17 cellular contexts compared by ENCODE assay signal in the genomic region with DNA sequence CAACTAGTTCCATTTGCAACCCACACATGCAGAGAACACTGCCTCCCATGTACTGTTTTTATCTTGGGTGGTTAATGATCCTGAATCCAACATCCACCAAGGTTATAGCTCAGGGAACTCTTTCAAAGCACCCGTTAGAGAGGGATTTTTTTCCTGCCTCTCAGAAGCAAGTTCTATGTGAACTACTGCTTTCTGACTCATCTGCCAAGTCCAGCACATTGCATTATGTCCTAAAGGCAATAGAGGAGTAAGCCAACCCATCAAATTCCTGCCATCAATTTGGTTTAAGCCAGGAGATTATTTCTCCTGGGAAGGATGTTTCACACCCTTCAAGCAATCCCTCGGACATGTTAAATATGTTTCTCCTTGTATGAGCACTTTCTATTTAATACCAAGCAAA.
DNase-seq lines count a peak whose midpoint lies in the region; TF ChIP-seq lines count a peak whose summit lies in the region.
"Had no signal": no experiment of that assay in that cellular context is flagged by ENCODE, and none has a peak within 500 bp of the region (broad histone marks: within the 10 kb centered on the region; RNA-seq: fewer than 3 reads in every experiment).

No MANE protein-coding gene starts in this region.

- no peaks in the 10 kb centered on the region for H3K36me3 ChIP-seq in mammary epithelial cell (ENCODE audit: insufficient read depth, low read length)
- H3K36me3 ChIP-seq: BLaER1 treated with 17β-estradiol and CSF1 and Interleukin-3, amounts not matched to agents 10 nM and 100 nM had no signal

- BruUV-seq in mammary epithelial cell (replicated peaks; lab: Mats Ljungman, UMichigan), result no TSS peak

- intact Hi-C loops in mammary epithelial cell (cut with micrococcal nuclease), result no loop called here

- no peak for TF ChIP-seq CTCF in mammary epithelial cell (conservative IDR thresholded peaks at IDR 0.05 in 1 of 2, IDR thresholded peaks at IDR 0.05 in 1 of 2; ENCODE audit: extremely low read depth in 1 of 2, insufficient read depth in 1 of 2, low read depth in 1 of 2, low read length in 2 of 2)

- H3K9me3 ChIP-seq in mammary epithelial cell (replicated peaks; ENCODE audit: insufficient read depth, low read length), result no peaks in the 10 kb centered on the region
- H3K9me3 ChIP-seq: BLaER1 treated with 17β-estradiol and CSF1 and Interleukin-3, amounts not matched to agents 10 nM and 100 nM had no signal

- 4% methylated on average over 2 of the region's 2 CpGs for WGBS in mammary epithelial cell (ENCODE audit: low coverage, missing lambda C conversion rate)

- peak; percentile 8 for DNase-seq in EL
- peak; percentile 19 for DNase-seq in M059J (ENCODE audit: low read depth)
- peak; percentile 22 for DNase-seq in mammary epithelial cell
- DNase-seq in fibroblast of the conjunctiva (ENCODE audit: low read depth), result peak; percentile 0
- DNase-seq in GOT3 (lab: John Stamatoyannopoulos, UW), result no peak
- no peak for DNase-seq in GM19240 (ENCODE audit: insufficient read length, low spot score)
- no peak for DNase-seq in mesenteric fat pad (ENCODE audit: low spot score)
- no peak for DNase-seq in T-helper 2 cell
- DNase-seq: CD8-positive, alpha-beta memory T cell; NCI-H1105; NCI-H1694; NCI-H510A; NCI-H748 treated with DMSO at 0.1 percent for 48 hours; PC-3; RPMI8226; SHP77 treated with DMSO at 0.1 percent for 48 hours had no signal

- H3K4me1 ChIP-seq in mammary epithelial cell (ENCODE audit: insufficient read depth, low read length), result no peaks in the 10 kb centered on the region
- H3K4me1 ChIP-seq: BLaER1 treated with 17β-estradiol and CSF1 and Interleukin-3, amounts not matched to agents 10 nM and 100 nM had no signal

- no peaks in the 10 kb centered on the region for H3K27me3 ChIP-seq in mammary epithelial cell (ENCODE audit: insufficient read depth, low read length)
- H3K27me3 ChIP-seq: BLaER1 treated with 17β-estradiol and CSF1 and Interleukin-3, amounts not matched to agents 10 nM and 100 nM had no signal

- in situ Hi-C loops in mammary epithelial cell (cut with MboI; ENCODE audit: low sequenced_read_pairs in 2 of 2), result no loop called here

- H2AFZ ChIP-seq in mammary epithelial cell (ENCODE audit: low read depth, low read length), result no peak overlapping the region

- no peaks in the 10 kb centered on the region for H3K79me2 ChIP-seq in mammary epithelial cell (ENCODE audit: insufficient read depth, low read length)

- no peak overlapping the region for H3K27ac ChIP-seq in mammary epithelial cell (ENCODE audit: insufficient read depth, low read depth, low read length)
- H3K27ac ChIP-seq: BLaER1 treated with 17β-estradiol and CSF1 and Interleukin-3, amounts not matched to agents 10 nM and 100 nM had no signal

- CTCF ChIA-PET in mammary epithelial cell (lab: Charles Lee; ENCODE audit: low non-redundant PET), result no interaction called here

- dilution Hi-C loops in mammary epithelial cell (cut with HindIII; ENCODE audit: low sequenced_read_pairs), result no loop called here

- H4K20me1 ChIP-seq in mammary epithelial cell (ENCODE audit: insufficient read depth, low read length), result no peaks in the 10 kb centered on the region
- H4K20me1 ChIP-seq: BLaER1 treated with 17β-estradiol and CSF1 and Interleukin-3, amounts not matched to agents 10 nM and 100 nM had no signal

- H3K9ac ChIP-seq in mammary epithelial cell (ENCODE audit: insufficient read depth, low read length), result no peak overlapping the region
- H3K9ac ChIP-seq: BLaER1 treated with 17β-estradiol and CSF1 and Interleukin-3, amounts not matched to agents 10 nM and 100 nM had no signal

- H3K4me2 ChIP-seq in mammary epithelial cell (ENCODE audit: insufficient read depth, low read depth, low read length), result no peak overlapping the region
- H3K4me2 ChIP-seq: BLaER1 treated with 17β-estradiol and CSF1 and Interleukin-3, amounts not matched to agents 10 nM and 100 nM had no signal

- H3K4me3 ChIP-seq in mammary epithelial cell (replicated peaks in 1 of 3; ENCODE audit: insufficient read depth in 1 of 3, low read depth in 2 of 3, low read length in 3 of 3), result no peak overlapping the region
- H3K4me3 ChIP-seq: BLaER1 treated with 17β-estradiol and CSF1 and Interleukin-3, amounts not matched to agents 10 nM and 100 nM had no signal

Comparison
In these comparisons a context has a peak if more than half of its experiments do, and no peak if none do; other contexts are left out.
1. DNase-seq: peak in EL (single experiment), M059J (single experiment), mammary epithelial cell (single experiment) and fibroblast of the conjunctiva (single experiment); none in GOT3 (single experiment), GM19240 (single experiment), mesenteric fat pad (single experiment) and T-helper 2 cell (0 of 5).